9 cellular contexts compared by ENCODE assay signal in genomic region chr7:106178593-106179134, GRCh38.
DNase-seq lines count a peak whose midpoint lies in the region; ATAC-seq and TF ChIP-seq lines count a peak whose summit lies in the region.
"Had no signal": no experiment of that assay in that cellular context is flagged by ENCODE, and none has a peak within 500 bp of the region (broad histone marks: within the 10 kb centered on the region; RNA-seq: fewer than 3 reads in every experiment).

No MANE protein-coding gene starts in this region.

- peak overlapping the region; percentile 23 for H2AFZ ChIP-seq in MM.1S (ENCODE audit: low read length)

- H3K4me2 ChIP-seq in DOHH2 (ENCODE audit: low read length) (no peak overlapping the region), MM.1S (ENCODE audit: low read depth, low read length) (peak overlapping the region; percentile 68)

- no peak overlapping the region for H3K4me3 ChIP-seq in DOHH2 (ENCODE audit: low read length)
- no peak overlapping the region for H3K4me3 ChIP-seq in MM.1S (ENCODE audit: low read length)
- H3K4me3 ChIP-seq in right lobe of liver, result no peak overlapping the region

- peak; percentile 54 to 76 (median 62) for ATAC-seq in right lobe of liver
- no peak for ATAC-seq in HG03432 (IDR thresholded peaks at IDR 0.05; ENCODE audit: unreplicated experiment)
- ATAC-seq in GM21576 (IDR thresholded peaks at IDR 0.05; ENCODE audit: unreplicated experiment), result no peak
- no peak for ATAC-seq in GM19395 (IDR thresholded peaks at IDR 0.05; ENCODE audit: unreplicated experiment)
- ATAC-seq: naive thymus-derived CD4-positive, alpha-beta T cell had no signal

- peaks cover 17% of the 10 kb centered on the region for H3K27me3 Mint-ChIP-seq in brain

- no peak for TF ChIP-seq POLR2A in right lobe of liver (IDR thresholded peaks at IDR 0.05)

- no peaks in the 10 kb centered on the region for H3K9me2 ChIP-seq in DOHH2 (replicated peaks; ENCODE audit: control insufficient read depth, low read length)
- H3K9me2 ChIP-seq in MM.1S (replicated peaks; ENCODE audit: insufficient read depth, low read length), result no peaks in the 10 kb centered on the region

- H3K27ac Mint-ChIP-seq in brain, result peak overlapping the region in 3 of 5 experiments; percentile 15 to 63 (median 55)
- H3K27ac Mint-ChIP-seq: naive thymus-derived CD4-positive, alpha-beta T cell had no signal

- no peak overlapping the region for H3K4me3 Mint-ChIP-seq in brain
- H3K4me3 Mint-ChIP-seq: naive thymus-derived CD4-positive, alpha-beta T cell had no signal

- peak overlapping the region; percentile 69 for H3K9ac ChIP-seq in MM.1S (ENCODE audit: low read length)

- peak; percentile 19 for TF ChIP-seq CTCF in DOHH2 (IDR thresholded peaks at IDR 0.05; ENCODE audit: low read depth, low read length, poor library complexity, severe bottlenecking)
- TF ChIP-seq CTCF in MM.1S (IDR thresholded peaks at IDR 0.05; ENCODE audit: low read length), result peak; percentile 40
- no peak for TF ChIP-seq CTCF in brain (conservative IDR thresholded peaks at IDR 0.05)
- peak; percentile 27 to 56 (median 36) for TF ChIP-seq CTCF in right lobe of liver (IDR thresholded peaks at IDR 0.05)

- WGBS in right lobe of liver (ENCODE audit: insufficient coverage, low coverage, low lambda C conversion rate, missing lambda C conversion rate), result 58% methylated on average over 2 of the region's 3 CpGs

- no peaks in the 10 kb centered on the region for H3K36me3 Mint-ChIP-seq in brain
- H3K36me3 Mint-ChIP-seq: naive thymus-derived CD4-positive, alpha-beta T cell had no signal

- H3K4me1 ChIP-seq in DOHH2 (ENCODE audit: control insufficient read depth, low read length) (peaks cover 10% of the 10 kb centered on the region), MM.1S (ENCODE audit: low read length) (peaks cover 47% of the 10 kb centered on the region), right lobe of liver (peaks cover 0 to 70% (median 21%) of the 10 kb centered on the region in 4 donors)

- no peaks in the 10 kb centered on the region for H3K9me3 ChIP-seq in DOHH2 (ENCODE audit: control insufficient read depth, insufficient read depth, low read length)
- no peaks in the 10 kb centered on the region for H3K9me3 ChIP-seq in MM.1S (replicated peaks; ENCODE audit: insufficient read depth, low read length)
- no peaks in the 10 kb centered on the region for H3K9me3 ChIP-seq in right lobe of liver

- no peak for DNase-seq in MM.1S
- DNase-seq in right lobe of liver, result peak; percentile 46 to 80 (median 66)
- no peak for DNase-seq in NCI-H1105 treated with DMSO at 0.1 percent for 48 hours (lab: John Stamatoyannopoulos, UW)
- DNase-seq: naive thymus-derived CD4-positive, alpha-beta T cell had no signal

- no peaks in the 10 kb centered on the region for H3F3A ChIP-seq in DOHH2 (ENCODE audit: control insufficient read depth, insufficient read depth)
- peaks cover 16% of the 10 kb centered on the region for H3F3A ChIP-seq in MM.1S (ENCODE audit: insufficient read depth, low read length)

- intact Hi-C loops in right lobe of liver (cut with DNase I), result loop anchor here (5.0 to 10.0 kb wide), 2 partner anchors 286 to 289 kb away; no protein-coding TSS in a partner anchor

- H3K79me2 ChIP-seq in DOHH2 (ENCODE audit: control insufficient read depth, low read length) (no peaks in the 10 kb centered on the region), MM.1S (ENCODE audit: low read length) (no peaks in the 10 kb centered on the region)

- peaks cover 0 to 2% (median 0%) of the 10 kb centered on the region in 5 experiments for H3K9me3 Mint-ChIP-seq in brain
- H3K9me3 Mint-ChIP-seq: naive thymus-derived CD4-positive, alpha-beta T cell had no signal

- peaks cover 27% of the 10 kb centered on the region for H3K4me1 Mint-ChIP-seq in brain

- H4K20me1 ChIP-seq in DOHH2 (ENCODE audit: control insufficient read depth, insufficient read depth, low read depth, low read length) (no peaks in the 10 kb centered on the region), MM.1S (ENCODE audit: insufficient read depth, low read length) (no peaks in the 10 kb centered on the region)

- H3K36me3 ChIP-seq in DOHH2 (ENCODE audit: control insufficient read depth, low read length) (no peaks in the 10 kb centered on the region), MM.1S (replicated peaks; ENCODE audit: insufficient read depth, low read length) (no peaks in the 10 kb centered on the region), right lobe of liver (no peaks in the 10 kb centered on the region)

- H3K27me3 ChIP-seq in DOHH2 (ENCODE audit: control insufficient read depth, low read length) (peaks cover 10% of the 10 kb centered on the region), MM.1S (replicated peaks; ENCODE audit: insufficient read depth, low read length) (no peaks in the 10 kb centered on the region), right lobe of liver (no peaks in the 10 kb centered on the region)

- no peak overlapping the region for H3K27ac ChIP-seq in DOHH2 (ENCODE audit: low read depth, low read length)
- H3K27ac ChIP-seq in MM.1S (ENCODE audit: low read length), result peak overlapping the region; percentile 90
- H3K27ac ChIP-seq in right lobe of liver, result peak overlapping the region; percentile 78 to 94 (median 90)

Comparison
In these comparisons a context has a peak if more than half of its experiments do, and no peak if none do; other contexts are left out.
1. CTCF ChIP-seq: peak in DOHH2 (single experiment), MM.1S (single experiment) and right lobe of liver (4 of 4); none in brain (0 of 2).
2. DNase-seq: peak in right lobe of liver (3 of 3); none in MM.1S (single experiment) and NCI-H1105 treated with DMSO at 0.1 percent for 48 hours (single experiment).
3. ATAC-seq: peak in right lobe of liver (4 of 4); none in HG03432 (single experiment), GM21576 (single experiment) and GM19395 (single experiment).